ENCODE assay signal across 22 cellular contexts in the genomic region with DNA sequence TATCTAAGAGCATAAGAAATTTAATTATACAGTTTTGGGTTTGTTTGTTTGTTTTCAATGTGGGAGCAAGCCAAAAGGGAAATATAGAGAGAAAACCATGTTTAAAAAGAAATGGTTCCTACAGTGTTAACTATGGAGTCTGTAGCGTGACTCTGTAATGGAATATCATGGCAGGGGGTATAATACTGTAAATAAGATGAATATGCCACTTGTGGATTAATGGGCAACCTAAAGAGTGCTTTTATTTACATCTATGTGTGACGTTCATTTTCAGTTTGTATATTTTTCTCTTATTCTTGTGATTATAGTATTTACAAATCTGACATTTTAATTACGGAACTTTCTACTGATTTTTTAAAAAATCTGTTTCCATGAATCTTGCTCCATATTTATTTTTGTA.
"Had no signal": no experiment of that assay in that cellular context is flagged by ENCODE, and none has a peak within 500 bp of the region (broad histone marks: within the 10 kb centered on the region; RNA-seq: fewer than 3 reads in every experiment).

No MANE protein-coding gene starts in this region.

- DNase-seq: activated CD4-positive, alpha-beta T cell treated with anti-CD3 and anti-CD28 coated beads, Interleukin-2, amount 10 ng/mL, durations not matched to agents 24 days and 14 days; activated CD8-positive, alpha-beta memory T cell treated with anti-CD3 and anti-CD28 coated beads, Interleukin-2, amount 10 ng/mL, durations not matched to agents 7 days and 5 days; activated CD8-positive, alpha-beta T cell treated with anti-CD3 and anti-CD28 coated beads for 36 hours; activated gamma-delta T cell treated with Interleukin-2 at 50 U/mL for 16 hours; anterior cingulate cortex; dermis blood vessel endothelial cell; effector memory CD8-positive, alpha-beta T cell; glutamatergic neuron; left ventricle myocardium inferior; naive thymus-derived CD4-positive, alpha-beta T cell; occipital lobe; posterior cingulate gyrus; sigmoid colon; stimulated activated CD4-positive, alpha-beta T cell treated with anti-CD3 and anti-CD28 coated beads, Interleukin-2, amount 100 ng/mL, for 48 hours; stimulated activated CD8-positive, alpha-beta memory T cell treated with anti-CD3 and anti-CD28 coated beads, Interleukin-4, amount 100 ng/mL, for 48 hours; stimulated activated naive B cell treated with anti-CD40 and anti-IgM and Interleukin-4, amounts not matched to agents 10 μg/mL and 1 μg/mL and 100 μg/mL, for 72 hours; transverse colon had no signal

- H3K36me3 ChIP-seq: esophagus muscularis mucosa, left ventricle myocardium inferior, sigmoid colon, transverse colon had no signal

- H3K27ac ChIP-seq: esophagus muscularis mucosa, hepatocyte, left ventricle myocardium inferior, sigmoid colon, transverse colon, VCaP had no signal

- H3K27me3 ChIP-seq: esophagus muscularis mucosa, hepatocyte, sigmoid colon, transverse colon had no signal

- FAIRE-seq: frontal cortex, urothelium cell line had no signal

- H3K4me1 ChIP-seq: esophagus muscularis mucosa, sigmoid colon, transverse colon had no signal

- H3K4me3 ChIP-seq: esophagus muscularis mucosa, hepatocyte, left ventricle myocardium inferior, sigmoid colon, transverse colon had no signal

- H3K9me3 ChIP-seq: esophagus muscularis mucosa, left ventricle myocardium inferior, sigmoid colon, transverse colon had no signal
